8 cellular contexts compared by ENCODE assay signal in genomic region chr3:11288786-11289637, GRCh38. TPM values are rescaled to one million over a fixed set of nuclear protein-coding genes. Genes with fewer than 3 reads are reported as not detected.
DNase-seq lines count a peak whose midpoint lies in the region; ATAC-seq and TF ChIP-seq lines count a peak whose summit lies in the region.

No MANE protein-coding gene starts in this region.

- H3K4me1 ChIP-seq in thyroid gland: peaks cover 0 to 12% of the 10 kb centered on the region in 2 donors

- intact Hi-C loops in thyroid gland (cut with DNase I): no loop called here

- peaks cover 54% of the 10 kb centered on the region for H3K36me3 Mint-ChIP-seq in activated naive CD8-positive, alpha-beta T cell treated with anti-CD3 and anti-CD28 coated beads, Interleukin-2, amount 50 U/mL, for 24 hours (ENCODE audit: low read depth)

- no peaks in the 10 kb centered on the region for H3K9me3 ChIP-seq in thyroid gland

- peak overlapping the region; percentile 96 for H3K27ac Mint-ChIP-seq in activated naive CD8-positive, alpha-beta T cell treated with anti-CD3 and anti-CD28 coated beads, Interleukin-2, amount 50 U/mL, for 24 hours

- H3K9me3 Mint-ChIP-seq in activated naive CD8-positive, alpha-beta T cell treated with anti-CD3 and anti-CD28 coated beads, Interleukin-2, amount 50 U/mL, for 24 hours: no peaks in the 10 kb centered on the region

- no peaks in the 10 kb centered on the region for H3K27me3 Mint-ChIP-seq in activated naive CD8-positive, alpha-beta T cell treated with anti-CD3 and anti-CD28 coated beads, Interleukin-2, amount 50 U/mL, for 24 hours

- WGBS in thyroid gland, 2 donors: 68 to 70% methylated on average over 7 of the region's 7 CpGs

- peak overlapping the region; percentile 70 for H3K4me3 Mint-ChIP-seq in activated naive CD8-positive, alpha-beta T cell treated with anti-CD3 and anti-CD28 coated beads, Interleukin-2, amount 50 U/mL, for 24 hours

- no peaks in the 10 kb centered on the region for H3K36me3 ChIP-seq in thyroid gland

- ATAC-seq in GM21717 (IDR thresholded peaks at IDR 0.05; ENCODE audit: unreplicated experiment): peak; percentile 65
- ATAC-seq in activated naive CD8-positive, alpha-beta T cell treated with anti-CD3 and anti-CD28 coated beads, Interleukin-2, amount 50 U/mL, for 24 hours: peak; percentile 65

- no peak overlapping the region for H3K4me3 ChIP-seq in thyroid gland (replicated peaks in 1 of 3)

- no peak for TF ChIP-seq POLR2A in thyroid gland (IDR thresholded peaks at IDR 0.05)

- H3K27ac ChIP-seq in thyroid gland: peak overlapping the region in 2 of 3 donors; percentile 11 to 45

- TF ChIP-seq CTCF in thyroid gland (IDR thresholded peaks at IDR 0.05): no peak

- no peaks in the 10 kb centered on the region for H3K27me3 ChIP-seq in thyroid gland

- DNase-seq in GM03348 (ENCODE audit: low spot score) (peak; percentile 74), KG1 (lab: John Stamatoyannopoulos, UW) (peak; percentile 60), iris pigment epithelial cell (ENCODE audit: low read depth) (peak; percentile 97), thyroid gland (no peak), NCI-H146 treated with DMSO at 0.1 percent for 48 hours (lab: John Stamatoyannopoulos, UW; ENCODE audit: unreplicated experiment) (no peak)
- DNase-seq in activated naive CD8-positive, alpha-beta T cell treated with anti-CD3 and anti-CD28 coated beads, Interleukin-2, amount 50 U/mL, for 24 hours: no peak
- DNase-seq in stimulated activated CD4-positive, alpha-beta T cell treated with anti-CD3 and anti-CD28 coated beads, Interleukin-4, amount 100 ng/mL, for 1 hour: no peak

- H3K4me1 Mint-ChIP-seq in activated naive CD8-positive, alpha-beta T cell treated with anti-CD3 and anti-CD28 coated beads, Interleukin-2, amount 50 U/mL, for 24 hours: peaks cover 60% of the 10 kb centered on the region

RNA-seq across cellular contexts. Expression of gene ATG7, which starts 16.8 kb away (rescaled TPM):
- 10 to 100 TPM; 45.8 to 85.3 (median 67.3) TPM for total RNA-seq in thyroid gland

Comparison
In these comparisons a context has a peak if more than half of its experiments do, and no peak if none do; other contexts are left out.
1. DNase-seq: peak in GM03348 (single experiment), KG1 (single experiment) and iris pigment epithelial cell (single experiment); none in activated naive CD8-positive, alpha-beta T cell treated with anti-CD3 and anti-CD28 coated beads, Interleukin-2, amount 50 U/mL, for 24 hours (single experiment), thyroid gland (0 of 2), stimulated activated CD4-positive, alpha-beta T cell treated with anti-CD3 and anti-CD28 coated beads, Interleukin-4, amount 100 ng/mL, for 1 hour (single experiment) and NCI-H146 treated with DMSO at 0.1 percent for 48 hours (single experiment).